In the genomic region with DNA sequence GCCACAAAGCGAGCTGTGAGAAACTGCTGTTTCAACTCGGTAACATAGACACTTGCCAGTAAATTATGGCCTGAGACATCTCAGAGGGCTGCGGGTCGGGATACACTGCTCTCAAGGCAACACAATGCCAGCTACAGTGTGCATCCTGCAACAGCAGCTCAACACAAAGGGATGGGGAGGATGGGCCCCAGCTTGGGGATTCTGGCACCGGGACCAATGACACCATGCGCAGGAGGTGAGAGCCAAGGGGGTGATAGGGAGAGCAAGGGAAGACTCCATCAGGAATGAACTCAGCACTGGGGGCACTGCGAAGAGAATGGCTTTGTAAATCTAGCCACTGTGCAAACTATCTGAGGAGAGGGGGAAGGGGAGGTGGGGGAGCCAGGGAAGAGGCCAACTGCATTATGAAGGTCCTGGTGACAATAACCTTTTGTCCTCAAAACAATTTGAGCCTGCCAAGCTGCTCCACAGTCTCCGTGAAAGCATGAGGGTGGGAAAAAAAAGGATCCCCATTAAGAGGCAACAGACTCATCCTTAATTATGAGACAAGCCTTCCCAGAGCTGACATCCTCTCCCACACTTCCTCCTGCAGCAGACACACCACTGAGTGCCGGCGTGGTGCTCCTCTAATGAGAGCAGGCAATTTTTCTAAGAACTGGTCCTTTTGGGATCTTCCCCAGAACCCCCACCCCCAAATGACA, we compare ENCODE assay signal across 16 cellular contexts.
DNase-seq lines count a peak whose midpoint lies in the region; ATAC-seq and TF ChIP-seq lines count a peak whose summit lies in the region.
"Had no signal": no experiment of that assay in that cellular context is flagged by ENCODE, and none has a peak within 500 bp of the region (broad histone marks: within the 10 kb centered on the region; RNA-seq: fewer than 3 reads in every experiment).

No MANE protein-coding gene starts in this region.

- H4K5ac ChIP-seq in IMR-90 (ENCODE audit: low read depth, low read length), result no peak overlapping the region

- no peak overlapping the region for H4K91ac ChIP-seq in IMR-90 (ENCODE audit: insufficient read depth, low read depth, low read length)

- H3K4me3 ChIP-seq in IMR-90 (ENCODE audit: insufficient read depth, low read depth, low read length), result no peak overlapping the region
- H3K4me3 ChIP-seq: smooth muscle cell had no signal

- intact Hi-C loops in IMR-90 (cut with micrococcal nuclease), result no loop called here

- no peak overlapping the region for H3K27ac ChIP-seq in IMR-90 (ENCODE audit: insufficient read depth, low read length)
- H3K27ac ChIP-seq in caudate nucleus (ENCODE audit: low read depth, low read length), result peak overlapping the region; percentile 79
- H3K27ac ChIP-seq: RWPE1 had no signal

- H3K9me1 ChIP-seq in IMR-90 (ENCODE audit: insufficient read depth, low read length), result peaks cover 7% of the 10 kb centered on the region

- TF ChIP-seq CTCF in IMR-90 (conservative IDR thresholded peaks at IDR 0.05; ENCODE audit: low read depth, low read length), result no peak

- no peak overlapping the region for H3K9ac ChIP-seq in IMR-90 (ENCODE audit: low read depth, low read length)

- H2BK20ac ChIP-seq in IMR-90 (ENCODE audit: low read depth, low read length), result no peak overlapping the region

- no peak overlapping the region for H3K4me2 ChIP-seq in IMR-90 (ENCODE audit: low read depth, low read length)
- H3K4me2 ChIP-seq: smooth muscle cell had no signal

- in situ Hi-C loops in IMR-90 (cut with MboI; ENCODE audit: low sequenced_read_pairs), result no loop called here

- POLR2A ChIA-PET in IMR-90 (lab: Charles Lee; ENCODE audit: unreplicated experiment), result no interaction called here
- POLR2A ChIA-PET in HEK293T (lab: Yijun Ruan, JAX), result no interaction called here

- no peak overlapping the region for H3K18ac ChIP-seq in IMR-90 (ENCODE audit: low read depth, low read length)

- H3K36me3 ChIP-seq in IMR-90 (ENCODE audit: control insufficient read depth, insufficient read depth, low read length), result no peaks in the 10 kb centered on the region
- H3K36me3 ChIP-seq: BE2C had no signal

- peak overlapping the region; percentile 19; the same call in 1 of the 2 replicates for H3K4ac ChIP-seq in IMR-90 (ENCODE audit: low read depth, low read length)

- H2BK15ac ChIP-seq in IMR-90 (ENCODE audit: low read depth, low read length), result 0 out of 3 replicates have a peak overlapping the region, but pooled peaks have one; percentile 21

- dilution Hi-C loops in IMR-90 (cut with HindIII; ENCODE audit: low sequenced_read_pairs, unreplicated experiment), result no loop called here

- H2BK5ac ChIP-seq in IMR-90 (ENCODE audit: low read depth, low read length, poor library complexity, severe bottlenecking), result no peak overlapping the region

- no peak overlapping the region for H3K23ac ChIP-seq in IMR-90 (ENCODE audit: low read depth, low read length)

- TF ChIP-seq RAD21 in IMR-90 (IDR thresholded peaks at IDR 0.05; ENCODE audit: low read length), result no peak

- TF ChIP-seq POLR2A in IMR-90 (IDR thresholded peaks at IDR 0.05; ENCODE audit: low read depth, low read length), result no peak

- H2BK120ac ChIP-seq in IMR-90 (ENCODE audit: low read depth, low read length), result no peak overlapping the region

- H2AK9ac ChIP-seq in IMR-90 (replicated peaks; ENCODE audit: low read depth, low read length, poor library complexity), result no peak overlapping the region

- H3K9me3 ChIP-seq in IMR-90 (ENCODE audit: control insufficient read depth, insufficient read depth, low read length), result no peaks in the 10 kb centered on the region
- H3K9me3 ChIP-seq: BE2C had no signal

- DNase-seq in IMR-90, result no peak
- DNase-seq in caudate nucleus (lab: John Stamatoyannopoulos, UW), result peak in 46 of 61 donors; percentile 15 to 74 (median 42)
- DNase-seq in islet precursor cell, result peak; percentile 85
- DNase-seq in retina, result peak; percentile 84
- no peak for DNase-seq in COLO829 (ENCODE audit: low spot score)
- DNase-seq in NCI-H345 treated with DMSO at 0.1 percent for 48 hours (lab: John Stamatoyannopoulos, UW; ENCODE audit: unreplicated experiment), result no peak
- DNase-seq in HEK293T (ENCODE audit: extremely low spot score), result no peak
- DNase-seq: BE2C, DMS153, glutamatergic neuron, NCI-H1105, NCI-H526 had no signal

- H3K27me3 ChIP-seq in IMR-90 (ENCODE audit: control insufficient read depth, insufficient read depth, low read length), result no peaks in the 10 kb centered on the region
- H3K27me3 ChIP-seq: BE2C had no signal

- H4K20me1 ChIP-seq in IMR-90 (ENCODE audit: insufficient read depth, low read length), result no peaks in the 10 kb centered on the region

- CTCF ChIA-PET in IMR-90 (lab: Yijun Ruan, JAX) (no interaction called here), HEK293T (lab: Yijun Ruan, JAX) (no interaction called here)

- H2AFZ ChIP-seq in IMR-90 (replicated peaks; ENCODE audit: low read length, poor library complexity), result no peak overlapping the region

- no peak overlapping the region for H3K14ac ChIP-seq in IMR-90 (replicated peaks; ENCODE audit: low read depth, low read length)

- H3K79me1 ChIP-seq in IMR-90 (ENCODE audit: low read depth in 1 of 2, low read length in 2 of 2), result no peaks in the 10 kb centered on the region

- 47% methylated on average over 3 of the region's 10 CpGs; no CpG with 5 or more reads in 1 of the 2 experiments for WGBS in IMR-90 (ENCODE audit: extremely low coverage in 2 of 2, insufficient read length in 1 of 2), 2 experiments

- no TSS peak for BruUV-seq in IMR-90 (replicated peaks; lab: Mats Ljungman, UMichigan)

- no peak for ATAC-seq in IMR-90 (ENCODE audit: low read depth)
- no peak for ATAC-seq in activated CD4-positive, CD25-positive, alpha-beta regulatory T cell treated with anti-CD3 and anti-CD28 coated beads, Interleukin-2, amount 50 U/mL, for 24 hours
- ATAC-seq: natural killer cell treated with Interleukin-12 subunit alpha and Interleukin-12 subunit beta and Interleukin-15 and Interleukin-18, amount 100 ng/mL, for 72 hours had no signal

- H3K4me1 ChIP-seq in IMR-90 (ENCODE audit: control insufficient read depth, insufficient read depth, low read length), result peaks cover 3% of the 10 kb centered on the region
- H3K4me1 ChIP-seq: BE2C had no signal

- no peak overlapping the region for H4K8ac ChIP-seq in IMR-90 (ENCODE audit: low read depth in 2 of 2, low read length in 2 of 2)

- peak overlapping the region; percentile 39 for H2AK5ac ChIP-seq in IMR-90 (ENCODE audit: low read depth, low read length)

- H3K56ac ChIP-seq in IMR-90 (ENCODE audit: extremely low read depth, insufficient read depth, low read length), result no peak overlapping the region

TF ChIP-seq in IMR-90, 13 proteins besides CTCF, POLR2A, EP300 and RAD21 (continues in another document):
- TF ChIP-seq MAFK (IDR thresholded peaks at IDR 0.05; ENCODE audit: low read depth, low read length) (no peak), RCOR1 (IDR thresholded peaks at IDR 0.05; ENCODE audit: insufficient replicate concordance, low read length) (no peak), SMC3 (IDR thresholded peaks at IDR 0.05; ENCODE audit: low read depth, low read length) (no peak), RFX5 (IDR thresholded peaks at IDR 0.05; ENCODE audit: low read depth, low read length) (no peak), MXI1 (IDR thresholded peaks at IDR 0.05; ENCODE audit: borderline replicate concordance, low read depth, low read length) (no peak), FOS (IDR thresholded peaks at IDR 0.05; ENCODE audit: low read depth, low read length) (no peak), CEBPB (IDR thresholded peaks at IDR 0.05; ENCODE audit: low read depth, low read length) (no peak), MAZ (IDR thresholded peaks at IDR 0.05; ENCODE audit: borderline replicate concordance, low read depth, low read length) (no peak), CHD1 (IDR thresholded peaks at IDR 0.05; ENCODE audit: low read depth, low read length) (no peak), NFE2L2 (IDR thresholded peaks at IDR 0.05; ENCODE audit: low read depth, low read length) (no peak), BHLHE40 (IDR thresholded peaks at IDR 0.05; ENCODE audit: low read depth, low read length) (no peak)
- TF ChIP-seq, protein P1, sequence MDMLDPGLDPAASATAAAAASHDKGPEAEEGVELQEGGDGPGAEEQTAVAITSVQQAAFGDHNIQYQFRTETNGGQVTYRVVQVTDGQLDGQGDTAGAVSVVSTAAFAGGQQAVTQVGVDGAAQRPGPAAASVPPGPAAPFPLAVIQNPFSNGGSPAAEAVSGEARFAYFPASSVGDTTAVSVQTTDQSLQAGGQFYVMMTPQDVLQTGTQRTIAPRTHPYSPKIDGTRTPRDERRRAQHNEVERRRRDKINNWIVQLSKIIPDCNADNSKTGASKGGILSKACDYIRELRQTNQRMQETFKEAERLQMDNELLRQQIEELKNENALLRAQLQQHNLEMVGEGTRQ (IDR thresholded peaks at IDR 0.05; ENCODE audit: low read depth, low read length), result no peak

TF ChIP-seq in HEK293T, 16 proteins besides CTCF, POLR2A, EP300 and RAD21:
- TF ChIP-seq LEF1 (IDR thresholded peaks at IDR 0.05; ENCODE audit: borderline replicate concordance) (no peak), SUZ12 (IDR thresholded peaks at IDR 0.05) (no peak), SP1 (IDR thresholded peaks at IDR 0.05) (no peak), FOXM1 (IDR thresholded peaks at IDR 0.05; ENCODE audit: borderline replicate concordance) (no peak), ARNT (IDR thresholded peaks at IDR 0.05) (no peak), NFRKB (IDR thresholded peaks at IDR 0.05) (no peak), FOXA1 (IDR thresholded peaks at IDR 0.05) (no peak), ZNF384 (IDR thresholded peaks at IDR 0.05) (no peak), ELF4 (IDR thresholded peaks at IDR 0.05) (no peak), TARDBP (IDR thresholded peaks at IDR 0.05) (no peak), L3MBTL2 (conservative IDR thresholded peaks at IDR 0.05) (no peak)
- TF ChIP-seq, protein P2, sequence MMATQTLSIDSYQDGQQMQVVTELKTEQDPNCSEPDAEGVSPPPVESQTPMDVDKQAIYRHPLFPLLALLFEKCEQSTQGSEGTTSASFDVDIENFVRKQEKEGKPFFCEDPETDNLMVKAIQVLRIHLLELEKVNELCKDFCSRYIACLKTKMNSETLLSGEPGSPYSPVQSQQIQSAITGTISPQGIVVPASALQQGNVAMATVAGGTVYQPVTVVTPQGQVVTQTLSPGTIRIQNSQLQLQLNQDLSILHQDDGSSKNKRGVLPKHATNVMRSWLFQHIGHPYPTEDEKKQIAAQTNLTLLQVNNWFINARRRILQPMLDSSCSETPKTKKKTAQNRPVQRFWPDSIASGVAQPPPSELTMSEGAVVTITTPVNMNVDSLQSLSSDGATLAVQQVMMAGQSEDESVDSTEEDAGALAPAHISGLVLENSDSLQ (IDR thresholded peaks at IDR 0.05), result no peak

Comparison
In these comparisons a context has a peak if more than half of its experiments do, and no peak if none do; other contexts are left out.
1. DNase-seq: peak in caudate nucleus (46 of 61), islet precursor cell (single experiment) and retina (single experiment); none in IMR-90 (single experiment), COLO829 (single experiment), NCI-H345 treated with DMSO at 0.1 percent for 48 hours (single experiment) and HEK293T (single experiment).